Comparison of ENCODE assay signal across 8 cellular contexts in the genomic region with DNA sequence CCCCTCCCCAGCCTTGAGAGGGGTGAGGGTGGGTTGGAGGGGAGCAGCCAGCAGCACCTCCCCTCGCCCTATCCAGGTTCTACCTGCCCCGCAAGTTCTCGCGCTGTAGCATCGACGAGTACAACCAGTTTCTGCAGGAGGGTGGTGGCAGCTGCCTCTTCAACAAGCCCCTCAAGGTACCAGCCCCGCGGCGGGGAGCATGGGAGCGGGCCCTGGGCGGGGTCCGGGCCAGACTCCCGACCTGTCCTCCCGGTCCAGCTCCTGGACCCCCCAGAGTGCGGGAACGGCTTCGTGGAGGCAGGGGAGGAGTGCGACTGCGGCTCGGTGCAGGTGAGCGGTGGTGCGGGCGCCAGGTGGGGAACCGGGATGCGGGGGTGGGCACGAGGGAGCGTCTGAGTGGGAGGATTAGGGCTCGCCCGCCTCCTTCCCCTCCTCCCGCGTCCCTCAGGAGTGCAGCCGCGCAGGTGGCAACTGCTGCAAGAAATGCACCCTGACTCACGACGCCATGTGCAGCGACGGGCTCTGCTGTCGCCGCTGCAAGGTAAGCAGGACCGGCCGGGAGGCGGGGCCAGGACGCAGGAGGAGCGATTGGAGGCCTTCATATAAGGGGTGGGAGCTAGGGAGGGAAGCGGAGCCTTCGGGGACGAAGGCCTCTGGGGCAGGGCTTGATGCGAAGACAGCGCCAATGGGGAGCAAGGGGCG. TPM values are rescaled to one million over a fixed set of nuclear protein-coding genes. Genes with fewer than 3 reads are reported as not detected.
DNase-seq lines count a peak whose midpoint lies in the region; ATAC-seq and TF ChIP-seq lines count a peak whose summit lies in the region.

No MANE protein-coding gene starts in this region.

- POLR2A ChIA-PET in GM10248 (lab: Yijun Ruan, JAX): no interaction called here

- H3K36me3 ChIP-seq in heart right ventricle: no peaks in the 10 kb centered on the region
- no peaks in the 10 kb centered on the region for H3K36me3 ChIP-seq in urinary bladder (ENCODE audit: insufficient read depth)

- peak overlapping the region in 4 of 10 donors; percentile 5 to 45 (median 13) for H3K27ac ChIP-seq in heart right ventricle
- no peak overlapping the region for H3K27ac ChIP-seq in urinary bladder (ENCODE audit: low read depth)

- no peaks in the 10 kb centered on the region for H3K36me3 Mint-ChIP-seq in activated naive CD8-positive, alpha-beta T cell treated with anti-CD3 and anti-CD28 coated beads, Interleukin-2, amount 50 U/mL, for 24 hours (ENCODE audit: low read depth)

- TF ChIP-seq CTCF in GM10248 (IDR thresholded peaks at IDR 0.05; ENCODE audit: control extremely low read depth, extremely low read depth, low read depth, missing control alignments) (no peak), heart right ventricle (IDR thresholded peaks at IDR 0.05) (peak in 5 of 9 donors; percentile 6 to 39 (median 25))

- intact Hi-C loops in heart right ventricle (cut with DNase I): loop anchor here in 7 of 10 donors (1.0 to 10.0 kb wide), 11 partner anchors 57 to 358 kb away; a partner anchor contains a TSS
- intact Hi-C loops in posterior vena cava (cut with DNase I): loop anchor here (5.0 to 10.0 kb wide), 3 partner anchors 92 to 250 kb away; no protein-coding TSS in a partner anchor

- peak overlapping the region; percentile 37 to 71 (median 62) for H3K4me3 ChIP-seq in heart right ventricle
- peak overlapping the region; percentile 41 for H3K4me3 ChIP-seq in urinary bladder (ENCODE audit: low read depth, low read length)

- peak; percentile 99 for DNase-seq in GM10248 (ENCODE audit: extremely low spot score)
- peak; percentile 96 for DNase-seq in NCI-H1092 treated with DMSO at 0.1 percent for 48 hours (lab: John Stamatoyannopoulos, UW)
- peak; percentile 98 for DNase-seq in activated naive CD8-positive, alpha-beta T cell treated with anti-CD3 and anti-CD28 coated beads, Interleukin-2, amount 50 U/mL, for 24 hours
- peak; percentile 97 for DNase-seq in heart right ventricle
- DNase-seq in posterior vena cava (ENCODE audit: low spot score): peak; percentile 98

- H3K4me1 ChIP-seq in heart right ventricle (peaks cover 4 to 34% (median 27%) of the 10 kb centered on the region in 9 donors), urinary bladder (ENCODE audit: insufficient read depth) (no peaks in the 10 kb centered on the region)

- H3K27ac Mint-ChIP-seq in activated naive CD8-positive, alpha-beta T cell treated with anti-CD3 and anti-CD28 coated beads, Interleukin-2, amount 50 U/mL, for 24 hours: peak overlapping the region; percentile 65

- H3K27me3 ChIP-seq in heart right ventricle: peaks cover 0 to 22% (median 0%) of the 10 kb centered on the region in 7 donors

- peaks cover 9% of the 10 kb centered on the region for H3K4me1 Mint-ChIP-seq in activated naive CD8-positive, alpha-beta T cell treated with anti-CD3 and anti-CD28 coated beads, Interleukin-2, amount 50 U/mL, for 24 hours

- WGBS in heart right ventricle, 2 donors: 1 to 2% methylated on average over 50 of the region's 50 CpGs
- WGBS in urinary bladder: under 1% methylated on average over 48 of the region's 50 CpGs

- peaks cover 9% of the 10 kb centered on the region for H3K27me3 Mint-ChIP-seq in activated naive CD8-positive, alpha-beta T cell treated with anti-CD3 and anti-CD28 coated beads, Interleukin-2, amount 50 U/mL, for 24 hours

- CTCF ChIA-PET in GM10248 (lab: Yijun Ruan, JAX): interaction anchor here (0.6 to 17.1 kb wide), 30 partner anchors 9 to 423 kb away, joined by 3 to 454 read pairs (median 4); a partner anchor contains a TSS

- no peaks in the 10 kb centered on the region for H3K9me3 Mint-ChIP-seq in activated naive CD8-positive, alpha-beta T cell treated with anti-CD3 and anti-CD28 coated beads, Interleukin-2, amount 50 U/mL, for 24 hours

- H3K4me3 Mint-ChIP-seq in activated naive CD8-positive, alpha-beta T cell treated with anti-CD3 and anti-CD28 coated beads, Interleukin-2, amount 50 U/mL, for 24 hours: peak overlapping the region; percentile 77

- no peaks in the 10 kb centered on the region for H3K9me3 ChIP-seq in heart right ventricle

- ATAC-seq in HG02588 (IDR thresholded peaks at IDR 0.05; ENCODE audit: unreplicated experiment) (peak; percentile 80), SK-N-SH treated with all-trans-retinoic acid at 6 μM for 48 hours (peak; percentile 93), heart right ventricle (peak; percentile 90 to 96 (median 94))
- peak; percentile 94 for ATAC-seq in activated naive CD8-positive, alpha-beta T cell treated with anti-CD3 and anti-CD28 coated beads, Interleukin-2, amount 50 U/mL, for 24 hours

TF ChIP-seq in SK-N-SH treated with all-trans-retinoic acid at 6 μM for 48 hours, 23 proteins besides CTCF, POLR2A, EP300 and RAD21:
- TF ChIP-seq SNAI2 (CRISPR knock-in tag; IDR thresholded peaks at IDR 0.05) (no peak), GLIS3 (CRISPR knock-in tag; IDR thresholded peaks at IDR 0.05) (no peak), BACH2 (CRISPR knock-in tag; IDR thresholded peaks at IDR 0.05; ENCODE audit: borderline replicate concordance) (no peak), PPARA (CRISPR knock-in tag; IDR thresholded peaks at IDR 0.05; ENCODE audit: borderline replicate concordance) (no peak), ZFP30 (CRISPR knock-in tag; IDR thresholded peaks at IDR 0.05) (no peak), CSDC2 (CRISPR knock-in tag; IDR thresholded peaks at IDR 0.05) (no peak), ZNF8 (CRISPR knock-in tag; IDR thresholded peaks at IDR 0.05) (no peak), ZNF70 (CRISPR knock-in tag; IDR thresholded peaks at IDR 0.05) (no peak), ZC3H10 (CRISPR knock-in tag; IDR thresholded peaks at IDR 0.05) (no peak), ZNF565 (CRISPR knock-in tag; conservative IDR thresholded peaks at IDR 0.05; ENCODE audit: low read depth) (no peak), TOX (CRISPR knock-in tag; IDR thresholded peaks at IDR 0.05; ENCODE audit: borderline replicate concordance) (no peak), TCF4 (CRISPR knock-in tag; IDR thresholded peaks at IDR 0.05; ENCODE audit: borderline replicate concordance) (no peak)
- TF ChIP-seq, protein P1, sequence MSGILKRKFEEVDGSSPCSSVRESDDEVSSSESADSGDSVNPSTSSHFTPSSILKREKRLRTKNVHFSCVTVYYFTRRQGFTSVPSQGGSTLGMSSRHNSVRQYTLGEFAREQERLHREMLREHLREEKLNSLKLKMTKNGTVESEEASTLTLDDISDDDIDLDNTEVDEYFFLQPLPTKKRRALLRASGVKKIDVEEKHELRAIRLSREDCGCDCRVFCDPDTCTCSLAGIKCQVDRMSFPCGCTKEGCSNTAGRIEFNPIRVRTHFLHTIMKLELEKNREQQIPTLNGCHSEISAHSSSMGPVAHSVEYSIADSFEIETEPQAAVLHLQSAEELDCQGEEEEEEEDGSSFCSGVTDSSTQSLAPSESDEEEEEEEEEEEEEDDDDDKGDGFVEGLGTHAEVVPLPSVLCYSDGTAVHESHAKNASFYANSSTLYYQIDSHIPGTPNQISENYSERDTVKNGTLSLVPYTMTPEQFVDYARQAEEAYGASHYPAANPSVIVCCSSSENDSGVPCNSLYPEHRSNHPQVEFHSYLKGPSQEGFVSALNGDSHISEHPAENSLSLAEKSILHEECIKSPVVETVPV (CRISPR knock-in tag; IDR thresholded peaks at IDR 0.05): no peak
- TF ChIP-seq, protein P2, sequence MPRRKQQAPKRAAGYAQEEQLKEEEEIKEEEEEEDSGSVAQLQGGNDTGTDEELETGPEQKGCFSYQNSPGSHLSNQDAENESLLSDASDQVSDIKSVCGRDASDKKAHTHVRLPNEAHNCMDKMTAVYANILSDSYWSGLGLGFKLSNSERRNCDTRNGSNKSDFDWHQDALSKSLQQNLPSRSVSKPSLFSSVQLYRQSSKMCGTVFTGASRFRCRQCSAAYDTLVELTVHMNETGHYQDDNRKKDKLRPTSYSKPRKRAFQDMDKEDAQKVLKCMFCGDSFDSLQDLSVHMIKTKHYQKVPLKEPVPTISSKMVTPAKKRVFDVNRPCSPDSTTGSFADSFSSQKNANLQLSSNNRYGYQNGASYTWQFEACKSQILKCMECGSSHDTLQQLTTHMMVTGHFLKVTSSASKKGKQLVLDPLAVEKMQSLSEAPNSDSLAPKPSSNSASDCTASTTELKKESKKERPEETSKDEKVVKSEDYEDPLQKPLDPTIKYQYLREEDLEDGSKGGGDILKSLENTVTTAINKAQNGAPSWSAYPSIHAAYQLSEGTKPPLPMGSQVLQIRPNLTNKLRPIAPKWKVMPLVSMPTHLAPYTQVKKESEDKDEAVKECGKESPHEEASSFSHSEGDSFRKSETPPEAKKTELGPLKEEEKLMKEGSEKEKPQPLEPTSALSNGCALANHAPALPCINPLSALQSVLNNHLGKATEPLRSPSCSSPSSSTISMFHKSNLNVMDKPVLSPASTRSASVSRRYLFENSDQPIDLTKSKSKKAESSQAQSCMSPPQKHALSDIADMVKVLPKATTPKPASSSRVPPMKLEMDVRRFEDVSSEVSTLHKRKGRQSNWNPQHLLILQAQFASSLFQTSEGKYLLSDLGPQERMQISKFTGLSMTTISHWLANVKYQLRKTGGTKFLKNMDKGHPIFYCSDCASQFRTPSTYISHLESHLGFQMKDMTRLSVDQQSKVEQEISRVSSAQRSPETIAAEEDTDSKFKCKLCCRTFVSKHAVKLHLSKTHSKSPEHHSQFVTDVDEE (CRISPR knock-in tag; IDR thresholded peaks at IDR 0.05): no peak
- TF ChIP-seq, protein P3, sequence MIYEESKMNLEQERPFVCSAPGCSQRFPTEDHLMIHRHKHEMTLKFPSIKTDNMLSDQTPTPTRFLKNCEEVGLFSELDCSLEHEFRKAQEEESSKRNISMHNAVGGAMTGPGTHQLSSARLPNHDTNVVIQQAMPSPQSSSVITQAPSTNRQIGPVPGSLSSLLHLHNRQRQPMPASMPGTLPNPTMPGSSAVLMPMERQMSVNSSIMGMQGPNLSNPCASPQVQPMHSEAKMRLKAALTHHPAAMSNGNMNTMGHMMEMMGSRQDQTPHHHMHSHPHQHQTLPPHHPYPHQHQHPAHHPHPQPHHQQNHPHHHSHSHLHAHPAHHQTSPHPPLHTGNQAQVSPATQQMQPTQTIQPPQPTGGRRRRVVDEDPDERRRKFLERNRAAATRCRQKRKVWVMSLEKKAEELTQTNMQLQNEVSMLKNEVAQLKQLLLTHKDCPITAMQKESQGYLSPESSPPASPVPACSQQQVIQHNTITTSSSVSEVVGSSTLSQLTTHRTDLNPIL (CRISPR knock-in tag; IDR thresholded peaks at IDR 0.05; ENCODE audit: low read depth): no peak

RNA-seq across cellular contexts. Expression of a gene that starts 16.5 kb away (rescaled TPM):
- total RNA-seq in heart right ventricle (10 to 100 TPM in 4 of 10 donors, 1 to 10 TPM in 6; 3.2 to 18.3 (median 7.8) TPM), posterior vena cava (under 1 TPM; 0.29 to 0.42 TPM), urinary bladder (1.9 TPM)
- polyA plus RNA-seq in heart right ventricle (10 to 100 TPM in 1 of 2 donors, under 1 TPM in 1; 0.75 to 13.0 TPM), urinary bladder (0.81 TPM)

RNA-seq across cellular contexts. Expression of a gene that starts 54.8 kb away (rescaled TPM):
- total RNA-seq in heart right ventricle (10 to 100 TPM; 13.9 to 41.5 (median 23.8) TPM), posterior vena cava (10 to 100 TPM; 30.4 to 80.8 TPM), urinary bladder (63.2 TPM)
- polyA plus RNA-seq in heart right ventricle (10 to 100 TPM; 10.9 to 17.0 TPM), urinary bladder (21.8 TPM)
